Comparison of ENCODE assay signal across 1 cellular context in genomic region chr16:69610356-69610755, GRCh38.
TF ChIP-seq lines count a peak whose summit lies in the region.

No MANE protein-coding gene starts in this region.

TF ChIP-seq in A549, 52 proteins besides CTCF, POLR2A, EP300 and RAD21 (continued from another document):
- no peak for TF ChIP-seq MAX (IDR thresholded peaks at IDR 0.05)
- TF ChIP-seq PHF8 (IDR thresholded peaks at IDR 0.05; ENCODE audit: borderline replicate concordance, low read depth) = no peak
- TF ChIP-seq USF2 (IDR thresholded peaks at IDR 0.05) = no peak
- no peak for TF ChIP-seq HOXA7 (CRISPR knock-in tag; IDR thresholded peaks at IDR 0.05)
- TF ChIP-seq RFX5 (IDR thresholded peaks at IDR 0.05) = no peak
- no peak for TF ChIP-seq ZC3H11A (IDR thresholded peaks at IDR 0.05)
